ENCODE assay signal across 8 cellular contexts in genomic region chr7:105589221-105590077, GRCh38. TPM values are rescaled to one million over a fixed set of nuclear protein-coding genes. Genes with fewer than 3 reads are reported as not detected.
DNase-seq lines count a peak whose midpoint lies in the region; ATAC-seq and TF ChIP-seq lines count a peak whose summit lies in the region.

No MANE protein-coding gene starts in this region.

- no peaks in the 10 kb centered on the region for H3K9me3 Mint-ChIP-seq in IgD-negative memory B cell

- peak; percentile 67 for TF ChIP-seq CTCF in foreskin fibroblast (IDR thresholded peaks at IDR 0.05; ENCODE audit: low read depth, low read length)
- no peak for TF ChIP-seq CTCF in omental fat pad (IDR thresholded peaks at IDR 0.05)

- ATAC-seq in GM21717 (IDR thresholded peaks at IDR 0.05; ENCODE audit: unreplicated experiment) (peak; percentile 72), omental fat pad (ENCODE audit: low FRiP score) (peak; percentile 70)

- peaks cover 32 to 56% (median 39%) of the 10 kb centered on the region in 3 donors for H3K4me1 Mint-ChIP-seq in IgD-negative memory B cell

- H3K27ac Mint-ChIP-seq in IgD-negative memory B cell = peak overlapping the region in 2 of 3 donors; percentile 25 to 50

- H3K4me3 ChIP-seq in foreskin fibroblast (ENCODE audit: low read depth in 1 of 2, low read length in 2 of 2) = no peak overlapping the region

- peaks cover 2% of the 10 kb centered on the region for H3K36me3 Mint-ChIP-seq in IgD-negative memory B cell

- H3K4me3 Mint-ChIP-seq in IgD-negative memory B cell = peak overlapping the region in 3 of 4 donors; percentile 5 to 83 (median 39)

- intact Hi-C loops in posterior vena cava (cut with DNase I) = no loop called here

- DNase-seq in G401 (ENCODE audit: low spot score) (peak; percentile 96), OCI-M1 (lab: John Stamatoyannopoulos, UW) (peak; percentile 64), foreskin fibroblast (peak; percentile 79 to 91), omental fat pad (ENCODE audit: low spot score) (no peak), posterior vena cava (ENCODE audit: low spot score) (no peak)
- peak; percentile 56 to 68 for DNase-seq in activated T-cell treated with anti-CD3 and anti-CD28 coated beads, Interleukin-2, amount 50 U/mL, for 48 hours

- H3K27me3 Mint-ChIP-seq in IgD-negative memory B cell = no peaks in the 10 kb centered on the region

- in situ Hi-C loops in G401 (cut with HindIII; ENCODE audit: low sequenced_read_pairs) = no loop called here

RNA-seq across cellular contexts. Expression of gene EFCAB10, which starts 8.2 kb away (rescaled TPM):
- not detected in 2 replicates for total RNA-seq in G401 (2014; rRNA removed; shearing (Covaris generic))
- not detected for polyA plus RNA-seq in IgD-negative memory B cell
- total RNA-seq in omental fat pad (not detected), posterior vena cava (not detected)

RNA-seq across cellular contexts. Expression of gene RINT1, which starts 57.4 kb away (rescaled TPM):
- total RNA-seq in G401 (2014; rRNA removed; shearing (Covaris generic)) = 5.2 and 8.5 TPM in 2 replicates
- 11.6 TPM for polyA plus RNA-seq in IgD-negative memory B cell
- total RNA-seq in omental fat pad (10 to 100 TPM; 12.7 to 25.7 (median 14.8) TPM), posterior vena cava (10 to 100 TPM; 13.9 to 16.1 TPM)

Comparison
In these comparisons a context has a peak if more than half of its experiments do, and no peak if none do; other contexts are left out.
1. DNase-seq: peak in G401 (single experiment), OCI-M1 (single experiment), activated T-cell treated with anti-CD3 and anti-CD28 coated beads, Interleukin-2, amount 50 U/mL, for 48 hours (2 of 2) and foreskin fibroblast (2 of 2); none in omental fat pad (single experiment) and posterior vena cava (single experiment).